Comparison of ENCODE assay signal across 1 cellular context in genomic region chr1:41874350-41874749, GRCh38.
TF ChIP-seq lines count a peak whose summit lies in the region.

No MANE protein-coding gene starts in this region.

TF ChIP-seq in K562, 482 proteins besides CTCF, POLR2A, EP300 and RAD21:
- TF ChIP-seq ZMIZ1 (IDR thresholded peaks at IDR 0.05; ENCODE audit: low read depth in 2 of 2, low read length in 2 of 2) (no peak), TRIM28 (IDR thresholded peaks at IDR 0.05) (no peak), TFAP4 (CRISPR knock-in tag; IDR thresholded peaks at IDR 0.05; ENCODE audit: borderline replicate concordance) (no peak), NFYB (IDR thresholded peaks at IDR 0.05; ENCODE audit: extremely low read depth, insufficient read length) (no peak), E2F8 (IDR thresholded peaks at IDR 0.05; ENCODE audit: low read depth, partially characterized antibody) (no peak), ZNF77 (CRISPR knock-in tag; IDR thresholded peaks at IDR 0.05) (no peak), ZNF766 (CRISPR knock-in tag; conservative IDR thresholded peaks at IDR 0.05) (no peak), NUFIP1 (IDR thresholded peaks at IDR 0.05; ENCODE audit: partially characterized antibody) (no peak)
- TF ChIP-seq, protein P1, sequence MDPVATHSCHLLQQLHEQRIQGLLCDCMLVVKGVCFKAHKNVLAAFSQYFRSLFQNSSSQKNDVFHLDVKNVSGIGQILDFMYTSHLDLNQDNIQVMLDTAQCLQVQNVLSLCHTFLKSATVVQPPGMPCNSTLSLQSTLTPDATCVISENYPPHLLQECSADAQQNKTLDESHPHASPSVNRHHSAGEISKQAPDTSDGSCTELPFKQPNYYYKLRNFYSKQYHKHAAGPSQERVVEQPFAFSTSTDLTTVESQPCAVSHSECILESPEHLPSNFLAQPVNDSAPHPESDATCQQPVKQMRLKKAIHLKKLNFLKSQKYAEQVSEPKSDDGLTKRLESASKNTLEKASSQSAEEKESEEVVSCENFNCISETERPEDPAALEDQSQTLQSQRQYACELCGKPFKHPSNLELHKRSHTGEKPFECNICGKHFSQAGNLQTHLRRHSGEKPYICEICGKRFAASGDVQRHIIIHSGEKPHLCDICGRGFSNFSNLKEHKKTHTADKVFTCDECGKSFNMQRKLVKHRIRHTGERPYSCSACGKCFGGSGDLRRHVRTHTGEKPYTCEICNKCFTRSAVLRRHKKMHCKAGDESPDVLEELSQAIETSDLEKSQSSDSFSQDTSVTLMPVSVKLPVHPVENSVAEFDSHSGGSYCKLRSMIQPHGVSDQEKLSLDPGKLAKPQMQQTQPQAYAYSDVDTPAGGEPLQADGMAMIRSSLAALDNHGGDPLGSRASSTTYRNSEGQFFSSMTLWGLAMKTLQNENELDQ (CRISPR knock-in tag; IDR thresholded peaks at IDR 0.05; ENCODE audit: borderline replicate concordance): no peak
TF ChIP-seq in K562: peak in this region for 0.
